Comparison of ENCODE assay signal across 26 cellular contexts in the genomic region with DNA sequence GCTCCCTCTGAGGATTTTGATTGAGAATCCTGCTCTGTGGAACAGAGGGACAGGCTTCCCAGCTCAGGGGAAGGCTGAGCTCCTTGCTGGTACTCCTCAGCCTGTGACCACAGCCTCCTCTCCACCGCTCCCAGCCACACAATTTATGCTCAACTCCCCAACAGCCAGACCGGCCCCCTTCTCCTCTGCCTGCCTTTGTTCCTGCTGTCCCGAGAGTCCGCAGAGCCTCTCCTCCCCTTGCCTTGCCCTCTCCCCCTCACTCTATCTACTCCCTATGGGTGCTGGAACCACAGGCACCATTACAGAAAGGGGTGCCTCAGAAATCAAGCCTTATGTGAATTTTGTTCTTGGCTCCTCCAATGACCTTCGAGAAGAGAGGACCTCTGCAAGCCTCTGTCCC. TPM values are rescaled to one million over a fixed set of nuclear protein-coding genes. Genes with fewer than 3 reads are reported as not detected.
"Had no signal": no experiment of that assay in that cellular context is flagged by ENCODE, and none has a peak within 500 bp of the region (broad histone marks: within the 10 kb centered on the region; RNA-seq: fewer than 3 reads in every experiment).

No MANE protein-coding gene starts in this region.

- H3K4me1 Mint-ChIP-seq: brain had no signal

- ATAC-seq: Right ventricle myocardium inferior, T-cell had no signal

- DNase-seq: activated B cell treated with CpG ODN at 0.5 μM for 24 hours; activated CD4-positive, alpha-beta memory T cell treated with anti-CD3 and anti-CD28 coated beads, Interleukin-2, amount 10 ng/mL, durations not matched to agents 7 days and 5 days; activated CD4-positive, alpha-beta T cell treated with anti-CD3 and anti-CD28 coated beads for 1 hour; activated CD4-positive, alpha-beta T cell treated with anti-CD3 and anti-CD28 coated beads, Interleukin-2, amount 10 ng/mL, durations not matched to agents 7 days and 5 days; activated naive CD4-positive, alpha-beta T cell; activated T-cell treated with anti-CD3 and anti-CD28 coated beads, Interleukin-2, amount 50 U/mL, for 48 hours; amygdala; MG63; NCI-H1105; NCI-H1436; NCI-H1694 treated with DMSO at 0.1 percent for 48 hours; NCI-H2029 treated with DMSO at 0.1 percent for 48 hours; NCI-H345; NCI-H510A; NCI-H526 treated with DMSO at 0.1 percent for 48 hours; NCI-H82; T-cell; T-helper 2 cell; T1000 had no signal

- H3K4me3 Mint-ChIP-seq: activated B cell treated with CpG ODN at 0.5 μM for 24 hours; activated CD4-positive, alpha-beta memory T cell treated with anti-CD3 and anti-CD28 coated beads, Interleukin-2, amount 10 ng/mL, durations not matched to agents 7 days and 5 days; activated CD4-positive, alpha-beta T cell treated with anti-CD3 and anti-CD28 coated beads, Interleukin-2, amount 10 ng/mL, durations not matched to agents 7 days and 5 days; activated naive CD4-positive, alpha-beta T cell treated with anti-CD3 and anti-CD28 coated beads, Interleukin-2, amount 50 U/mL, for 24 hours; brain; central memory CD8-positive, alpha-beta T cell; T-cell had no signal

- H3K27ac ChIP-seq: SK-N-MC had no signal

- H3K9me3 Mint-ChIP-seq: activated B cell treated with CpG ODN at 0.5 μM for 24 hours; activated CD4-positive, alpha-beta memory T cell treated with anti-CD3 and anti-CD28 coated beads, Interleukin-2, amount 10 ng/mL, durations not matched to agents 7 days and 5 days; activated CD4-positive, alpha-beta T cell treated with anti-CD3 and anti-CD28 coated beads, Interleukin-2, amount 10 ng/mL, durations not matched to agents 7 days and 5 days; activated naive CD4-positive, alpha-beta T cell treated with anti-CD3 and anti-CD28 coated beads, Interleukin-2, amount 50 U/mL, for 24 hours; activated T-helper 2 cell treated with anti-CD3 and anti-CD28 coated beads, Interferon-gamma antibody, Interleukin-2, Interleukin-4, amounts not matched to agents 10 μg/mL and 5 μg/mL and 100 μg/mL, durations not matched to agents 14 hours and 24 hours and 36 hours; brain; central memory CD8-positive, alpha-beta T cell; T-cell had no signal

- H3K27ac Mint-ChIP-seq: activated B cell treated with CpG ODN at 0.5 μM for 24 hours; activated CD4-positive, alpha-beta memory T cell treated with anti-CD3 and anti-CD28 coated beads, Interleukin-2, amount 10 ng/mL, durations not matched to agents 7 days and 5 days; activated CD4-positive, alpha-beta T cell treated with anti-CD3 and anti-CD28 coated beads, Interleukin-2, amount 10 ng/mL, durations not matched to agents 7 days and 5 days; activated naive CD4-positive, alpha-beta T cell treated with anti-CD3 and anti-CD28 coated beads, Interleukin-2, amount 50 U/mL, for 24 hours; activated T-helper 2 cell treated with anti-CD3 and anti-CD28 coated beads, Interferon-gamma antibody, Interleukin-2, Interleukin-4, amounts not matched to agents 10 μg/mL and 5 μg/mL and 100 μg/mL, durations not matched to agents 14 hours and 24 hours and 36 hours had no signal

- H3K4me3 ChIP-seq: MG63, SK-N-MC had no signal

- H3K9me3 ChIP-seq: MG63 had no signal

- H3K27me3 ChIP-seq: MG63 had no signal

- H3K27me3 Mint-ChIP-seq: activated B cell treated with CpG ODN at 0.5 μM for 24 hours; activated CD4-positive, alpha-beta memory T cell treated with anti-CD3 and anti-CD28 coated beads, Interleukin-2, amount 10 ng/mL, durations not matched to agents 7 days and 5 days; activated CD4-positive, alpha-beta T cell treated with anti-CD3 and anti-CD28 coated beads, Interleukin-2, amount 10 ng/mL, durations not matched to agents 7 days and 5 days; activated naive CD4-positive, alpha-beta T cell treated with anti-CD3 and anti-CD28 coated beads, Interleukin-2, amount 50 U/mL, for 24 hours; brain; central memory CD8-positive, alpha-beta T cell; T-cell had no signal

RNA-seq across cellular contexts. Expression of a gene that starts 15.9 kb away (rescaled TPM):
- total RNA-seq: OCI-LY7 had no signal
